In genomic region chr11:34052036-34052607, GRCh38 we compare ENCODE assay signal across 8 cellular contexts. TPM values are rescaled to one million over a fixed set of nuclear protein-coding genes. Genes with fewer than 3 reads are reported as not detected.
DNase-seq lines count a peak whose midpoint lies in the region; ATAC-seq, FAIRE-seq and TF ChIP-seq lines count a peak whose summit lies in the region.

No MANE protein-coding gene starts in this region.

- TF ChIP-seq CTCF in uterus (IDR thresholded peaks at IDR 0.05): no peak

- intact Hi-C loops in right cardiac atrium (cut with DNase I) (loop anchor here in 2 of 4 donors (2.0 to 10.0 kb wide), 2 partner anchors 53 kb away; partner anchors contain the start of gene NAT10 (in 2 of the 2)), uterus (cut with DNase I; ENCODE audit: low total_unique reads) (loop anchor here (5.0 kb wide), 1 partner anchor 55 kb away; the partner anchor contains the start of gene NAT10)

- TF ChIP-seq POLR2A in GM12891 (IDR thresholded peaks at IDR 0.05; ENCODE audit: low read depth, low read length) (peak; percentile 28; the same call in 1 of the 2 replicates), uterus (IDR thresholded peaks at IDR 0.05) (peak in 1 of 2 donors; percentile 44)

- H3K9me3 ChIP-seq in T-helper 17 cell (ENCODE audit: control insufficient read depth, low read length, poor library complexity, severe bottlenecking) (no peaks in the 10 kb centered on the region), right cardiac atrium (ENCODE audit: control insufficient read depth, low read length) (no peaks in the 10 kb centered on the region), uterus (no peaks in the 10 kb centered on the region)

- under 1% methylated on average over 82 of the region's 82 CpGs for WGBS in right cardiac atrium

- H3K27ac ChIP-seq in angular gyrus (ENCODE audit: low read depth, low read length) (peak overlapping the region; percentile 100), right cardiac atrium (ENCODE audit: low read length) (peak overlapping the region; percentile 99), uterus (peak overlapping the region; percentile 99)

- H3K4me1 ChIP-seq in right cardiac atrium (ENCODE audit: control insufficient read depth, insufficient read depth, low read length): no peaks in the 10 kb centered on the region
- peaks cover 9 to 21% of the 10 kb centered on the region in 2 donors for H3K4me1 ChIP-seq in uterus

- peaks cover 27% of the 10 kb centered on the region for H3K4me1 Mint-ChIP-seq in T-helper 17 cell

- H3K36me3 ChIP-seq in uterus: no peaks in the 10 kb centered on the region

- DNase-seq in GM12891 (ENCODE audit: insufficient read length, low spot score) (peak; percentile 87), NCI-H128 (lab: John Stamatoyannopoulos, UW; ENCODE audit: unreplicated experiment) (peak; percentile 73), T-helper 17 cell (peak; percentile 81 to 91 (median 85)), right cardiac atrium (peak; percentile 94 to 98 (median 97)), putamen (ENCODE audit: low spot score) (peak; percentile 86), uterus (peak; percentile 89 to 91)

- no peaks in the 10 kb centered on the region for H3K27me3 Mint-ChIP-seq in T-helper 17 cell

- peak overlapping the region; percentile 97 for H3K27ac Mint-ChIP-seq in T-helper 17 cell

- peaks cover 2% of the 10 kb centered on the region for H3K36me3 Mint-ChIP-seq in T-helper 17 cell (ENCODE audit: low read depth)

- peak; percentile 96 for FAIRE-seq in GM12891 (lab: Jason Lieb, UNC)

- ATAC-seq in HG02642 (IDR thresholded peaks at IDR 0.05; ENCODE audit: poor library complexity, unreplicated experiment): peak; percentile 63
- peak; percentile 68 for ATAC-seq in T-helper 17 cell
- peak; percentile 87 to 89 for ATAC-seq in right cardiac atrium

- peak overlapping the region; percentile 97 for H3K4me3 Mint-ChIP-seq in T-helper 17 cell

- H3K27me3 ChIP-seq in right cardiac atrium (ENCODE audit: control insufficient read depth, insufficient read depth) (no peaks in the 10 kb centered on the region), uterus (no peaks in the 10 kb centered on the region)

- H3K4me3 ChIP-seq in right cardiac atrium (ENCODE audit: low read length): peak overlapping the region; percentile 93
- H3K4me3 ChIP-seq in uterus: peak overlapping the region; percentile 86 to 87

TF ChIP-seq in GM12891, 5 proteins besides CTCF, POLR2A, EP300 and RAD21:
- TF ChIP-seq POLR2AphosphoS5 (IDR thresholded peaks at IDR 0.05; ENCODE audit: low read depth, low read length) (no peak), TAF1 (IDR thresholded peaks at IDR 0.05; ENCODE audit: low read depth, low read length) (0 out of 2 replicates have a peak, but pooled peaks have one; percentile 20), SPI1 (IDR thresholded peaks at IDR 0.05; ENCODE audit: low read depth, low read length) (no peak)

RNA-seq across cellular contexts. Expression of gene CAPRIN1, which starts 0.6 kb away (rescaled TPM):
- polyA plus RNA-seq in GM12891 (2012; ENCODE audit: low read depth, missing spikeins): 110 TPM
- total RNA-seq in T-helper 17 cell: 100 to 1,000 TPM; 109 to 120 TPM
- 100 to 1,000 TPM; 111 to 123 (median 116) TPM for total RNA-seq in right cardiac atrium
- polyA plus RNA-seq in right cardiac atrium: 54.5 TPM
- total RNA-seq in uterus: 100 to 1,000 TPM; 118 to 252 (median 169) TPM

RNA-seq across cellular contexts. Expression of gene NAT10, which starts 53.3 kb away (rescaled TPM):
- polyA plus RNA-seq in GM12891 (2012; ENCODE audit: low read depth, missing spikeins): 54.5 TPM
- total RNA-seq in T-helper 17 cell (10 to 100 TPM; 53.0 to 59.1 TPM), right cardiac atrium (10 to 100 TPM; 21.2 to 24.7 (median 21.8) TPM), uterus (10 to 100 TPM; 18.5 to 54.0 (median 22.9) TPM)
- 11.9 TPM for polyA plus RNA-seq in right cardiac atrium

Comparison
In these comparisons a context has a peak if more than half of its experiments do, and no peak if none do; other contexts are left out.
1. Peak in every context shown above with its lines: DNase-seq, ATAC-seq, H3K4me3 ChIP-seq and H3K27ac ChIP-seq.